14 cellular contexts compared by ENCODE assay signal in genomic region chr1:202221911-202222909, GRCh38. TPM values are rescaled to one million over a fixed set of nuclear protein-coding genes. Genes with fewer than 3 reads are reported as not detected.
DNase-seq lines count a peak whose midpoint lies in the region; ATAC-seq, FAIRE-seq and TF ChIP-seq lines count a peak whose summit lies in the region.
"Had no signal": no experiment of that assay in that cellular context is flagged by ENCODE, and none has a peak within 500 bp of the region (broad histone marks: within the 10 kb centered on the region; RNA-seq: fewer than 3 reads in every experiment).

No MANE protein-coding gene starts in this region.

- peaks cover 25% of the 10 kb centered on the region for H3K27me3 Mint-ChIP-seq in activated T-cell treated with anti-CD3 and anti-CD28 coated beads, Interleukin-2, amount 50 U/mL, for 72 hours (ENCODE audit: low read depth)

- FAIRE-seq in urothelium cell line (lab: Jason Lieb, UNC): no peak

- H3K4me3 ChIP-seq in coronary artery: peak overlapping the region; percentile 41
- H3K4me3 ChIP-seq: testis had no signal

- peak overlapping the region; percentile 92 to 98 for H3K27ac ChIP-seq in coronary artery
- H3K27ac ChIP-seq: testis had no signal

- no peak overlapping the region for H3K27ac Mint-ChIP-seq in activated T-cell treated with anti-CD3 and anti-CD28 coated beads, Interleukin-2, amount 50 U/mL, for 72 hours
- H3K27ac Mint-ChIP-seq: T-helper 1 cell treated with Interleukin-12 subunit alpha and Interleukin-12 subunit beta and Interleukin-4 antibody, amounts not matched to agents 30 μg/mL and 1 μg/mL, for 36 hours had no signal

- no peak overlapping the region for H3K4me3 Mint-ChIP-seq in activated T-cell treated with anti-CD3 and anti-CD28 coated beads, Interleukin-2, amount 50 U/mL, for 72 hours
- H3K4me3 Mint-ChIP-seq: T-helper 1 cell treated with Interleukin-12 subunit alpha and Interleukin-12 subunit beta and Interleukin-4 antibody, amounts not matched to agents 30 μg/mL and 1 μg/mL, for 36 hours had no signal

- no peaks in the 10 kb centered on the region for H3K9me3 Mint-ChIP-seq in activated T-cell treated with anti-CD3 and anti-CD28 coated beads, Interleukin-2, amount 50 U/mL, for 72 hours
- H3K9me3 Mint-ChIP-seq: T-helper 1 cell treated with Interleukin-12 subunit alpha and Interleukin-12 subunit beta and Interleukin-4 antibody, amounts not matched to agents 30 μg/mL and 1 μg/mL, for 36 hours had no signal

- no peak for TF ChIP-seq CTCF in coronary artery (IDR thresholded peaks at IDR 0.05)

- DNase-seq in activated T-cell treated with anti-CD3 and anti-CD28 coated beads, Interleukin-2, amount 50 U/mL, for 72 hours: no peak
- DNase-seq in activated T-cell treated with anti-CD3 and anti-CD28 coated beads, Interleukin-2, amount 50 U/mL, for 48 hours: no peak
- peak; percentile 74 for DNase-seq in NCI-H2171 (lab: John Stamatoyannopoulos, UW)
- no peak for DNase-seq in coronary artery (ENCODE audit: low spot score)
- peak; percentile 49 for DNase-seq in urothelium cell line (ENCODE audit: low spot score)
- no peak for DNase-seq in NCI-H2029 (lab: John Stamatoyannopoulos, UW)
- DNase-seq in NCI-H226: no peak
- DNase-seq: activated gamma-delta T cell, GOT3, KG1, testis had no signal

- ATAC-seq in activated T-cell treated with anti-CD3 and anti-CD28 coated beads, Interleukin-2, amount 50 U/mL, for 72 hours (replicated peaks in 1 of 2): peak; percentile 20 to 38
- no peak for ATAC-seq in GM18519 (IDR thresholded peaks at IDR 0.05; ENCODE audit: low FRiP score, unreplicated experiment)

- peaks cover 9% of the 10 kb centered on the region for H3K4me1 Mint-ChIP-seq in activated T-cell treated with anti-CD3 and anti-CD28 coated beads, Interleukin-2, amount 50 U/mL, for 72 hours (ENCODE audit: low read depth)

- no peaks in the 10 kb centered on the region for H3K36me3 Mint-ChIP-seq in activated T-cell treated with anti-CD3 and anti-CD28 coated beads, Interleukin-2, amount 50 U/mL, for 72 hours (ENCODE audit: insufficient read depth in 2 of 2)

RNA-seq across cellular contexts. Expression of gene LGR6, which starts 28.6 kb away (rescaled TPM):
- total RNA-seq in activated T-cell treated with anti-CD3 and anti-CD28 coated beads, Interleukin-2, amount 50 U/mL, for 72 hours: under 1 TPM; 0.22 to 0.69 TPM
- total RNA-seq: fibroblast of lung had no signal

Comparison
In these comparisons a context has a peak if more than half of its experiments do, and no peak if none do; other contexts are left out.
1. DNase-seq: peak in NCI-H2171 (single experiment) and urothelium cell line (single experiment); none in activated T-cell treated with anti-CD3 and anti-CD28 coated beads, Interleukin-2, amount 50 U/mL, for 72 hours (0 of 2), activated T-cell treated with anti-CD3 and anti-CD28 coated beads, Interleukin-2, amount 50 U/mL, for 48 hours (0 of 2), coronary artery (single experiment), NCI-H2029 (single experiment) and NCI-H226 (single experiment).